8 cellular contexts compared by ENCODE assay signal in the genomic region with DNA sequence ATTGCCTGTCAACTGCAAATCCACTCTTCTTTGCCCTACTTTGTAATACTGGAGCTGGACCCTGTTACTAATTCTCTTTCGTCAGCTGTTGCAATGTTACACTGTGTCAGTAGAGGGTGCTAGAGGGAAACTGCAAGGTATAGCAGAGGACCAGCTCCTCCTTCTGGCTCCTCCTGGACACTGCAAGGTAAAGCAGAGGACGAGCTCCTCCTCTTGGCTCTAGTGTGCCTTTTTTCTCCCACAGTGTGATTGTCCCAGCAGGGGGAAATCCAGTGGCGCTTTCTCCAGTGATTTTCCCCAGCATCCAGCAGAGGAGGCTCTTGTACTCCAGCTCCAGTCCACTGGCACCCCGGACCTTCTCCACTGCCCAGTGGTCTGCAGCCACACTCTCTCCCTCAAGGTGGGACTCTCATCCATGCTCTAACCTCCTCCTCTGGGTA.
DNase-seq lines count a peak whose midpoint lies in the region; ATAC-seq, FAIRE-seq and TF ChIP-seq lines count a peak whose summit lies in the region.

No MANE protein-coding gene starts in this region.

- H3K27me3 ChIP-seq in bronchial epithelial cell (ENCODE audit: control insufficient read depth, insufficient read depth, low read length) (no peaks in the 10 kb centered on the region), kidney epithelial cell (ENCODE audit: control insufficient read depth, insufficient read depth, low read length) (no peaks in the 10 kb centered on the region)

- no peak overlapping the region for H3K4me3 ChIP-seq in WI38 (ENCODE audit: low read depth, low read length)
- no peak overlapping the region for H3K4me3 ChIP-seq in bronchial epithelial cell (ENCODE audit: low read depth, low read length)
- H3K4me3 ChIP-seq in kidney epithelial cell (ENCODE audit: low read depth, low read length): no peak overlapping the region

- DNase-seq in Ammon's horn (ENCODE audit: low spot score): peak; percentile 84
- DNase-seq in NCI-H2227 (lab: John Stamatoyannopoulos, UW; ENCODE audit: unreplicated experiment): peak; percentile 95
- DNase-seq in bronchial epithelial cell (ENCODE audit: low read depth): peak; percentile 85
- peak; percentile 43 for DNase-seq in kidney epithelial cell (ENCODE audit: low read depth)
- DNase-seq in stimulated activated CD4-positive, alpha-beta T cell treated with anti-CD3 and anti-CD28 coated beads, Interleukin-2, amount 100 ng/mL, for 4 hours (ENCODE audit: low read depth): peak; percentile 84

- peak; percentile 99 for TF ChIP-seq CTCF in WI38 (IDR thresholded peaks at IDR 0.05; ENCODE audit: low read depth, low read length)
- peak; percentile 100 for TF ChIP-seq CTCF in bronchial epithelial cell (IDR thresholded peaks at IDR 0.05; ENCODE audit: insufficient read depth, low read length, severe bottlenecking)
- peak; percentile 100 for TF ChIP-seq CTCF in kidney epithelial cell (IDR thresholded peaks at IDR 0.05; ENCODE audit: insufficient read depth, low read length, poor library complexity, severe bottlenecking)

- no peaks in the 10 kb centered on the region for H3K36me3 ChIP-seq in bronchial epithelial cell (ENCODE audit: control insufficient read depth, insufficient read depth, low read length)
- no peaks in the 10 kb centered on the region for H3K36me3 ChIP-seq in kidney epithelial cell (ENCODE audit: control insufficient read depth, insufficient read depth, low read length)

- FAIRE-seq in bronchial epithelial cell (lab: Jason Lieb, UNC): peak; percentile 32

- peak; percentile 83 for ATAC-seq in GM19043 (IDR thresholded peaks at IDR 0.05; ENCODE audit: low read depth, unreplicated experiment)
- peak; percentile 70 for ATAC-seq in HG03175 (IDR thresholded peaks at IDR 0.05; ENCODE audit: unreplicated experiment)

Comparison
In these comparisons a context has a peak if more than half of its experiments do, and no peak if none do; other contexts are left out.
1. DNase-seq: peak in every context shown above with its lines; median percentile 95 in NCI-H2227; 85 in bronchial epithelial cell; 84 in Ammon's horn; 84 in stimulated activated CD4-positive, alpha-beta T cell treated with anti-CD3 and anti-CD28 coated beads, Interleukin-2, amount 100 ng/mL, for 4 hours; 43 in kidney epithelial cell.